Comparison of ENCODE assay signal across 1 cellular context in genomic region chr1:204254031-204254661, GRCh38.
TF ChIP-seq lines count a peak whose summit lies in the region.

No MANE protein-coding gene starts in this region.

TF ChIP-seq in HepG2, 621 proteins besides CTCF, POLR2A, EP300 and RAD21 (continued from another document and continues in another):
- TF ChIP-seq ZNF232 (CRISPR knock-in tag; IDR thresholded peaks at IDR 0.05; ENCODE audit: borderline replicate concordance) (peak; percentile 72; the same call in 1 of the 2 replicates), HOXD1 (CRISPR knock-in tag; IDR thresholded peaks at IDR 0.05) (0 out of 2 replicates have a peak, but pooled peaks have one; percentile 32), MED1 (CRISPR knock-in tag; IDR thresholded peaks at IDR 0.05) (peak; percentile 78), HNF1A (IDR thresholded peaks at IDR 0.05; ENCODE audit: low read depth) (peak; percentile 64), HNF1A (CRISPR knock-in tag; IDR thresholded peaks at IDR 0.05; ENCODE audit: borderline replicate concordance) (peak; percentile 87), ZNF616 (CRISPR knock-in tag; IDR thresholded peaks at IDR 0.05; ENCODE audit: low read depth) (0 out of 2 replicates have a peak, but pooled peaks have one; percentile 53), FOXK2 (IDR thresholded peaks at IDR 0.05) (peak; percentile 84), FLYWCH1 (CRISPR knock-in tag; IDR thresholded peaks at IDR 0.05) (no peak), REPIN1 (CRISPR knock-in tag; IDR thresholded peaks at IDR 0.05; ENCODE audit: borderline replicate concordance, low read depth) (peak; percentile 76; the same call in 1 of the 2 replicates), ATRX (CRISPR knock-in tag; IDR thresholded peaks at IDR 0.05; ENCODE audit: borderline replicate concordance) (no peak), ZNF713 (CRISPR knock-in tag; IDR thresholded peaks at IDR 0.05) (0 out of 2 replicates have a peak, but pooled peaks have one; percentile 39), ZNF564 (CRISPR knock-in tag; IDR thresholded peaks at IDR 0.05) (peak; percentile 90; the same call in 1 of the 2 replicates), ZNF770 (CRISPR knock-in tag; IDR thresholded peaks at IDR 0.05) (peak; percentile 27), RXRA (CRISPR knock-in tag; IDR thresholded peaks at IDR 0.05) (peak; percentile 78; the same call in 1 of the 2 replicates), RXRB (CRISPR knock-in tag; IDR thresholded peaks at IDR 0.05; ENCODE audit: borderline replicate concordance) (peak; percentile 63; the same call in 1 of the 2 replicates), HOXA3 (CRISPR knock-in tag; IDR thresholded peaks at IDR 0.05) (peak; percentile 90), ZKSCAN8 (CRISPR knock-in tag; IDR thresholded peaks at IDR 0.05; ENCODE audit: borderline replicate concordance) (peak; percentile 66; the same call in 1 of the 2 replicates), ZNF816 (CRISPR knock-in tag; IDR thresholded peaks at IDR 0.05; ENCODE audit: borderline replicate concordance) (peak; percentile 70; the same call in 1 of the 2 replicates), ZBTB37 (CRISPR knock-in tag; IDR thresholded peaks at IDR 0.05) (peak; percentile 97), ZNF83 (CRISPR knock-in tag; IDR thresholded peaks at IDR 0.05; ENCODE audit: borderline replicate concordance) (0 out of 2 replicates have a peak, but pooled peaks have one; percentile 59), MAX (IDR thresholded peaks at IDR 0.05) (peak; percentile 83), ZBTB21 (CRISPR knock-in tag; IDR thresholded peaks at IDR 0.05) (0 out of 2 replicates have a peak, but pooled peaks have one; percentile 23), ZNF30 (CRISPR knock-in tag; IDR thresholded peaks at IDR 0.05) (no peak; the same call in 1 of the 2 replicates), RARA (CRISPR knock-in tag; IDR thresholded peaks at IDR 0.05) (peak; percentile 77), ZNF766 (CRISPR knock-in tag; IDR thresholded peaks at IDR 0.05; ENCODE audit: borderline replicate concordance) (peak; percentile 36; the same call in 1 of the 2 replicates), ZFP91 (CRISPR knock-in tag; IDR thresholded peaks at IDR 0.05; ENCODE audit: borderline replicate concordance) (peak; percentile 71; the same call in 1 of the 2 replicates), MTA1 (CRISPR knock-in tag; IDR thresholded peaks at IDR 0.05; ENCODE audit: borderline replicate concordance) (peak; percentile 74; the same call in 1 of the 2 replicates), ZNF205 (CRISPR knock-in tag; IDR thresholded peaks at IDR 0.05) (0 out of 2 replicates have a peak, but pooled peaks have one; percentile 52), ZNF44 (CRISPR knock-in tag; IDR thresholded peaks at IDR 0.05) (0 out of 2 replicates have a peak, but pooled peaks have one; percentile 35), ZNF784 (CRISPR knock-in tag; IDR thresholded peaks at IDR 0.05; ENCODE audit: borderline replicate concordance) (0 out of 2 replicates have a peak, but pooled peaks have one; percentile 48), ATF7 (IDR thresholded peaks at IDR 0.05) (peak; percentile 9; the same call in 1 of the 2 replicates), ATF7 (CRISPR knock-in tag; IDR thresholded peaks at IDR 0.05) (0 out of 2 replicates have a peak, but pooled peaks have one; percentile 54), ZBTB44 (CRISPR knock-in tag; IDR thresholded peaks at IDR 0.05) (peak; percentile 56; the same call in 1 of the 2 replicates), KDM6A (CRISPR knock-in tag; IDR thresholded peaks at IDR 0.05; ENCODE audit: low read depth) (peak; percentile 76), SRY (CRISPR knock-in tag; IDR thresholded peaks at IDR 0.05) (no peak; the same call in 1 of the 2 replicates), ZSCAN9 (CRISPR knock-in tag; IDR thresholded peaks at IDR 0.05; ENCODE audit: borderline replicate concordance) (peak; percentile 91; the same call in 1 of the 2 replicates), ZNF776 (CRISPR knock-in tag; IDR thresholded peaks at IDR 0.05) (no peak), RAD51 (IDR thresholded peaks at IDR 0.05; ENCODE audit: borderline replicate concordance) (peak; percentile 54), CBX1 (IDR thresholded peaks at IDR 0.05; ENCODE audit: low read depth) (peak; percentile 54), ZNF101 (CRISPR knock-in tag; IDR thresholded peaks at IDR 0.05; ENCODE audit: borderline replicate concordance, low read depth) (peak; percentile 70; the same call in 1 of the 2 replicates), TARDBP (CRISPR knock-in tag; IDR thresholded peaks at IDR 0.05) (peak; percentile 91), ZNF383 (CRISPR knock-in tag; IDR thresholded peaks at IDR 0.05; ENCODE audit: borderline replicate concordance) (0 out of 2 replicates have a peak, but pooled peaks have one; percentile 65), MEIS1 (CRISPR knock-in tag; IDR thresholded peaks at IDR 0.05; ENCODE audit: borderline replicate concordance) (peak; percentile 82; the same call in 1 of the 2 replicates), LCORL (IDR thresholded peaks at IDR 0.05) (no peak), LCORL (CRISPR knock-in tag; IDR thresholded peaks at IDR 0.05) (peak; percentile 94), TFAP4 (IDR thresholded peaks at IDR 0.05; ENCODE audit: borderline replicate concordance, low read depth) (peak; percentile 76), HBP1 (CRISPR knock-in tag; IDR thresholded peaks at IDR 0.05; ENCODE audit: low read depth) (peak; percentile 57; the same call in 1 of the 2 replicates)
